Comparison of ENCODE assay signal across 8 cellular contexts in the genomic region with DNA sequence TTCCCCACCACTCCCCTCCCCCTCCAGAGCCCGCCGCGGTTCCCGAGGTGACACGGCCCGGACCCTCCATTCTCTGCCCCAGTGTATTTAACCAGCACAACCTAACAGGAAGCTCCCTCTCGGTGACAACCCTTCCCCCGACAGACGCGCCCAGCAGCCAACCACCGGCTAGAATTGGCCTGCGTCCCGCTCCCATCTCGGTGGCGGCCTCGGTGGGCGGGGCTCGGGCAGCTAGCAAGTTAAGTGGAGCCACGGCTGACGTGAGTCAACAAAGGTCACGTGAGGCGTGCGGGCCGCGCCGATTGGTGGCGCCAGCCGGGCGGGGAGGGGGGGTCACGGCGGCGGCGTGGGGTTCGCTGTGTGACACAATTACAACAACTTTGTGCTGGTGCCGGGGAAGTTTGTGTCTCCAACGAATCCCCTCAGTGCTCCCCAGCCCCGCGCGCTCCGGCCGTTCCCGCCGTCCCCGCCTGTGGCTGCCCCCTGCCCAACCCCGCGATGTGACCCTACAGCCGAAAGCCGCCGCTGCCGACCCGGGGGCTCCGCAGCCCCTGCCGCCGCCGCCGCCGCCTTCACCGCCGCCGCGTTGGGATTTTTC. TPM values are rescaled to one million over a fixed set of nuclear protein-coding genes. Genes with fewer than 3 reads are reported as not detected.
DNase-seq lines count a peak whose midpoint lies in the region; ATAC-seq and TF ChIP-seq lines count a peak whose summit lies in the region.

A gene (plus strand): TSS at position 372 of the 598 bp plus-strand sequence. CDS start 364 bp downstream, outside the sequence.

- H2AFZ ChIP-seq in DND-41 (ENCODE audit: low read depth, low read length) (peak within 1 kb of the TSS; percentile 79), GM23248 (peak within 1 kb of the TSS; percentile 81), fibroblast of lung (ENCODE audit: low read length) (peak within 1 kb of the TSS; percentile 70)

- in situ Hi-C loops in GM23248 (cut with MboI) = no loop called here

- peaks cover 13% of the 10 kb centered on the region; the same call in 1 of the 2 replicates for H3F3A ChIP-seq in GM23248 (ENCODE audit: insufficient read depth)

- peaks cover 3% of the 10 kb centered on the region for H3K36me3 ChIP-seq in DND-41 (ENCODE audit: insufficient read depth, low read length)
- H3K36me3 ChIP-seq in GM23248 (ENCODE audit: low read depth) = no peaks in the 10 kb centered on the region; the same call in 1 of the 2 replicates
- no peaks in the 10 kb centered on the region for H3K36me3 ChIP-seq in fibroblast of lung (ENCODE audit: control insufficient read depth, insufficient read depth, low read length)
- H3K36me3 ChIP-seq in naive thymus-derived CD4-positive, alpha-beta T cell (ENCODE audit: control insufficient read depth in 2 of 3, insufficient read depth in 3 of 3, low read length in 3 of 3) = peaks cover 0 to 13% (median 0%) of the 10 kb centered on the region in 3 experiments

- H3K4me3 Mint-ChIP-seq in activated T-helper 17 cell treated with anti-CD3 and anti-CD28 coated beads, Interleukin-2, amount 50 U/mL, for 72 hours = peak within 1 kb of the TSS; percentile 92
- peak within 1 kb of the TSS; percentile 87 to 100 (median 96) for H3K4me3 Mint-ChIP-seq in naive thymus-derived CD4-positive, alpha-beta T cell
- H3K4me3 Mint-ChIP-seq in stimulated activated naive B cell treated with anti-CD40 and anti-IgM and Interleukin-4, amounts not matched to agents 10 μg/mL and 1 μg/mL and 100 μg/mL, for 72 hours = peak within 1 kb of the TSS; percentile 90 to 97

- H3K27ac Mint-ChIP-seq in activated T-helper 17 cell treated with anti-CD3 and anti-CD28 coated beads, Interleukin-2, amount 50 U/mL, for 72 hours = peak within 1 kb of the TSS; percentile 94
- peak within 1 kb of the TSS; percentile 90 to 100 (median 97) for H3K27ac Mint-ChIP-seq in naive thymus-derived CD4-positive, alpha-beta T cell
- peak within 1 kb of the TSS; percentile 98 for H3K27ac Mint-ChIP-seq in stimulated activated naive B cell treated with anti-CD40 and anti-IgM and Interleukin-4, amounts not matched to agents 10 μg/mL and 1 μg/mL and 100 μg/mL, for 72 hours

- H3K36me3 Mint-ChIP-seq in activated T-helper 17 cell treated with anti-CD3 and anti-CD28 coated beads, Interleukin-2, amount 50 U/mL, for 72 hours (ENCODE audit: low read depth) = peaks cover 28% of the 10 kb centered on the region
- peaks cover 0 to 4% (median 0%) of the 10 kb centered on the region in 5 donors for H3K36me3 Mint-ChIP-seq in naive thymus-derived CD4-positive, alpha-beta T cell
- H3K36me3 Mint-ChIP-seq in stimulated activated naive B cell treated with anti-CD40 and anti-IgM and Interleukin-4, amounts not matched to agents 10 μg/mL and 1 μg/mL and 100 μg/mL, for 72 hours = peaks cover 0 to 6% of the 10 kb centered on the region in 2 donors

- H3K27me3 ChIP-seq in DND-41 (ENCODE audit: insufficient read depth, low read length, poor library complexity) = no peaks in the 10 kb centered on the region
- no peaks in the 10 kb centered on the region for H3K27me3 ChIP-seq in GM23248 (replicated peaks; ENCODE audit: insufficient read depth)
- no peaks in the 10 kb centered on the region for H3K27me3 ChIP-seq in fibroblast of lung (ENCODE audit: control insufficient read depth, insufficient read depth, low read length)
- no peaks in the 10 kb centered on the region for H3K27me3 ChIP-seq in naive thymus-derived CD4-positive, alpha-beta T cell (ENCODE audit: control insufficient read depth in 2 of 2, insufficient read depth in 2 of 2, low read length in 2 of 2)

- WGBS in GM23248 (ENCODE audit: low coverage in 1 of 2, low lambda C conversion rate in 2 of 2, missing lambda C conversion rate in 2 of 2), 2 experiments = 0 to 1% methylated on average over 17 to 19 of the region's 61 CpGs

- CTCF ChIA-PET in naive thymus-derived CD4-positive, alpha-beta T cell (lab: Charles Lee) = interaction anchor here (0.6 kb wide), 1 partner anchor 21 kb away, joined by 3 read pairs; no protein-coding TSS in a partner anchor

- peak within 1 kb of the TSS; percentile 85 for H3K9ac ChIP-seq in DND-41 (ENCODE audit: low read depth, low read length)
- peak within 1 kb of the TSS; percentile 99 for H3K9ac ChIP-seq in GM23248
- H3K9ac ChIP-seq in fibroblast of lung (ENCODE audit: insufficient read depth, low read length) = peak within 1 kb of the TSS; percentile 91

- H3K9me3 ChIP-seq in DND-41 (ENCODE audit: insufficient read depth, low read length, severe bottlenecking) (no peaks in the 10 kb centered on the region), GM23248 (ENCODE audit: low read depth) (no peaks in the 10 kb centered on the region), fibroblast of lung (ENCODE audit: control insufficient read depth, insufficient read depth, low read depth, low read length) (no peaks in the 10 kb centered on the region)
- H3K9me3 ChIP-seq in naive thymus-derived CD4-positive, alpha-beta T cell (ENCODE audit: control insufficient read depth in 2 of 3, low read length in 3 of 3) = no peaks in the 10 kb centered on the region

- H3K4me1 Mint-ChIP-seq in activated T-helper 17 cell treated with anti-CD3 and anti-CD28 coated beads, Interleukin-2, amount 50 U/mL, for 72 hours = no peaks in the 10 kb centered on the region
- peaks cover 0 to 46% (median 27%) of the 10 kb centered on the region in 7 donors for H3K4me1 Mint-ChIP-seq in naive thymus-derived CD4-positive, alpha-beta T cell
- peaks cover 0 to 14% of the 10 kb centered on the region in 2 donors for H3K4me1 Mint-ChIP-seq in stimulated activated naive B cell treated with anti-CD40 and anti-IgM and Interleukin-4, amounts not matched to agents 10 μg/mL and 1 μg/mL and 100 μg/mL, for 72 hours

- peaks cover 28% of the 10 kb centered on the region for H3K4me1 ChIP-seq in DND-41 (ENCODE audit: insufficient read depth, low read length)
- peaks cover 5% of the 10 kb centered on the region; the same call in 1 of the 2 replicates for H3K4me1 ChIP-seq in GM23248 (ENCODE audit: insufficient read depth)
- H3K4me1 ChIP-seq in fibroblast of lung (ENCODE audit: control insufficient read depth, extremely low read depth, insufficient read depth, low read length) = no peaks in the 10 kb centered on the region
- peaks cover 14 to 15% of the 10 kb centered on the region in 2 donors for H3K4me1 ChIP-seq in naive thymus-derived CD4-positive, alpha-beta T cell (ENCODE audit: control insufficient read depth in 2 of 2, insufficient read depth in 2 of 2, low read length in 2 of 2)

- POLR2A ChIA-PET in naive thymus-derived CD4-positive, alpha-beta T cell (lab: Charles Lee) = interaction anchor here (0.6 to 1.5 kb wide), 4 partner anchors 9 to 315 kb away, joined by 3 to 7 read pairs (median 3); no protein-coding TSS in a partner anchor

- intact Hi-C loops in naive thymus-derived CD4-positive, alpha-beta T cell (cut with micrococcal nuclease) = loop anchor here (1.0 to 10.0 kb wide), 14 partner anchors 50 to 1699 kb away; a partner anchor contains a TSS

- peak within 1 kb of the TSS; percentile 87 to 88 for H3K4me3 ChIP-seq in DND-41 (ENCODE audit: low read depth in 1 of 2, low read length in 2 of 2)
- H3K4me3 ChIP-seq in GM23248 = peak within 1 kb of the TSS; percentile 95
- peak within 1 kb of the TSS; percentile 78 to 95 (median 94) for H3K4me3 ChIP-seq in fibroblast of lung (replicated peaks in 1 of 4; ENCODE audit: control extremely low read depth in 1 of 4, insufficient read depth in 1 of 4, low read depth in 3 of 4, low read length in 4 of 4)
- H3K4me3 ChIP-seq in naive thymus-derived CD4-positive, alpha-beta T cell (ENCODE audit: low read length) = peak within 1 kb of the TSS; percentile 89

- H3K79me2 ChIP-seq in DND-41 (ENCODE audit: insufficient read depth, low read length) = peaks cover 65% of the 10 kb centered on the region
- H3K79me2 ChIP-seq in GM23248 (ENCODE audit: insufficient read depth) = peaks cover 57% of the 10 kb centered on the region
- peaks cover 38% of the 10 kb centered on the region for H3K79me2 ChIP-seq in fibroblast of lung (ENCODE audit: control insufficient read depth, insufficient read depth, low read length)

- H3K9me3 Mint-ChIP-seq in activated T-helper 17 cell treated with anti-CD3 and anti-CD28 coated beads, Interleukin-2, amount 50 U/mL, for 72 hours = no peaks in the 10 kb centered on the region
- H3K9me3 Mint-ChIP-seq in naive thymus-derived CD4-positive, alpha-beta T cell = no peaks in the 10 kb centered on the region
- H3K9me3 Mint-ChIP-seq in stimulated activated naive B cell treated with anti-CD40 and anti-IgM and Interleukin-4, amounts not matched to agents 10 μg/mL and 1 μg/mL and 100 μg/mL, for 72 hours = no peaks in the 10 kb centered on the region

- DNase-seq in DND-41 = peak; percentile 97
- DNase-seq in GM23248 = peak; percentile 95
- peak; percentile 87 to 88 for DNase-seq in Kasumi-1 (lab: John Stamatoyannopoulos, UW)
- peak; percentile 97 for DNase-seq in RPMI7951 (ENCODE audit: low read depth)
- peak; percentile 95 to 98 for DNase-seq in fibroblast of lung (ENCODE audit: low read depth in 2 of 2)
- peak; percentile 85 to 99 (median 98) for DNase-seq in naive thymus-derived CD4-positive, alpha-beta T cell
- peak; percentile 99 for DNase-seq in stimulated activated naive B cell treated with anti-CD40 and anti-IgM and Interleukin-4, amounts not matched to agents 10 μg/mL and 1 μg/mL and 100 μg/mL, for 72 hours

- peak within 1 kb of the TSS; percentile 76 for H3K4me2 ChIP-seq in DND-41 (ENCODE audit: insufficient read depth, low read length)
- peak within 1 kb of the TSS; percentile 98 for H3K4me2 ChIP-seq in GM23248 (ENCODE audit: unreplicated experiment)
- H3K4me2 ChIP-seq in fibroblast of lung (ENCODE audit: extremely low read depth, insufficient read depth, low read length) = peak within 1 kb of the TSS; percentile 96

- peak; percentile 90 for ATAC-seq in DND-41 (ENCODE audit: insufficient read depth, low read depth)
- ATAC-seq in activated T-helper 17 cell treated with anti-CD3 and anti-CD28 coated beads, Interleukin-2, amount 50 U/mL, for 72 hours (replicated peaks) = peak; percentile 93
- ATAC-seq in naive thymus-derived CD4-positive, alpha-beta T cell = peak; percentile 94
- ATAC-seq in stimulated activated naive B cell treated with anti-CD40 and anti-IgM and Interleukin-4, amounts not matched to agents 10 μg/mL and 1 μg/mL and 100 μg/mL, for 72 hours (replicated peaks) = peak; percentile 89 to 91

- no peaks in the 10 kb centered on the region for H3K27me3 Mint-ChIP-seq in activated T-helper 17 cell treated with anti-CD3 and anti-CD28 coated beads, Interleukin-2, amount 50 U/mL, for 72 hours
- H3K27me3 Mint-ChIP-seq in naive thymus-derived CD4-positive, alpha-beta T cell = no peaks in the 10 kb centered on the region
- no peaks in the 10 kb centered on the region for H3K27me3 Mint-ChIP-seq in stimulated activated naive B cell treated with anti-CD40 and anti-IgM and Interleukin-4, amounts not matched to agents 10 μg/mL and 1 μg/mL and 100 μg/mL, for 72 hours

- H4K20me1 ChIP-seq in DND-41 (ENCODE audit: insufficient read depth, low read length) = no peaks in the 10 kb centered on the region; the same call in 1 of the 2 replicates
- H4K20me1 ChIP-seq in GM23248 (ENCODE audit: insufficient read depth) = 0 out of 2 replicates have a peak, but pooled peaks cover 4% of the 10 kb centered on the region
- H4K20me1 ChIP-seq in fibroblast of lung (ENCODE audit: control insufficient read depth, extremely low read depth, insufficient read depth, low read length) = no peaks in the 10 kb centered on the region

- H3K9me2 ChIP-seq in GM23248 (ENCODE audit: insufficient read depth) = no peaks in the 10 kb centered on the region

- H3K27ac ChIP-seq in DND-41 (ENCODE audit: low read length) (peak within 1 kb of the TSS; percentile 90), GM23248 (peak within 1 kb of the TSS; percentile 99), fibroblast of lung (ENCODE audit: insufficient read depth, low read length) (peak within 1 kb of the TSS; percentile 92)
- peak within 1 kb of the TSS; percentile 100 for H3K27ac ChIP-seq in naive thymus-derived CD4-positive, alpha-beta T cell (ENCODE audit: low read depth, low read length)

- no peak for TF ChIP-seq CTCF in DND-41 (IDR thresholded peaks at IDR 0.05; ENCODE audit: borderline replicate concordance, extremely low read depth, low read length, poor library complexity, severe bottlenecking)
- TF ChIP-seq CTCF in fibroblast of lung (conservative IDR thresholded peaks at IDR 0.05 in 1 of 2, IDR thresholded peaks at IDR 0.05 in 1 of 2; ENCODE audit: low read depth in 1 of 2, low read length in 2 of 2) = no peak

RNA-seq across cellular contexts. Expression of the gene that starts here (rescaled TPM):
- 12.0 and 31.2 TPM in 2 replicates for total RNA-seq in GM23248 (2014; rRNA removed; shearing (Covaris generic))
- polyA plus RNA-seq in GM23248 (2016; fragmentation: Nextera tagmentation; extraction: Ambion mirVana) (4.5 and 5.8 TPM in 2 replicates), fibroblast of lung (13.4 and 13.8 TPM in 2 replicates)
- 17.7 and 22.0 TPM in 2 replicates for total RNA-seq in RPMI7951 (2014; rRNA removed; shearing (Covaris generic))
- total RNA-seq in activated T-helper 17 cell treated with anti-CD3 and anti-CD28 coated beads, Interleukin-2, amount 50 U/mL, for 72 hours = 10 to 100 TPM; 24.4 to 33.1 TPM
- total RNA-seq in fibroblast of lung = 13.6 and 28.4 TPM in 2 replicates
- polyA plus RNA-seq in fibroblast of lung (2012) = 7.6 and 8.0 TPM in 2 replicates
- 7.5 and 32.5 TPM in 2 replicates for polyA minus RNA-seq in fibroblast of lung (ENCODE audit: low replicate concordance)
- total RNA-seq in naive thymus-derived CD4-positive, alpha-beta T cell = 10 to 100 TPM; 27.8 to 55.6 (median 47.5) TPM
- polyA plus RNA-seq in naive thymus-derived CD4-positive, alpha-beta T cell = 10 to 100 TPM; 17.9 to 26.1 TPM

Comparison
In these comparisons a context has a peak if more than half of its experiments do, and no peak if none do; other contexts are left out.
1. Peak in every context shown above with its lines: DNase-seq, ATAC-seq, H3K4me3 ChIP-seq and H3K27ac ChIP-seq.